ENCODE assay signal across 1 cellular context in the genomic region with DNA sequence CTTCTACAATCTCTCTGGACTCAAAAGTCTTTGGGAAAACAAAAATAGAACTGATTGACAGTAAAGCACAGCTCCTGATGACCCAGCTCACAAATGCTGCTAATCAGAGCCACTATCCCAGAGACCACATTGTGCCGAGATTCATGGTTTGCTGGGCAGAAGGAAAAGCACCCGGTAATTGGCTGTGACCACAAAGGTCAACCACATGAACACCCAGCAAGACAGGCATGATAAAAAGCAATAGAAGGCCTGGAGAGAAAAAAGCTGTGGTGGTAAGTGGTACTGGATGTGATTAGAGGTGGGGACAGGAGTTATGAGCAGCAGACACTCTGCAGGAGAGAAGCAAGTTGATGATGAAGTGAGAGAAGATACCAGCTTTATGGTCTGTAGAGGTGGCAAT.
TF ChIP-seq lines count a peak whose summit lies in the region.

No MANE protein-coding gene starts in this region.

TF ChIP-seq in K562, 482 proteins besides CTCF, POLR2A, EP300 and RAD21 (continued from another document and continues in another):
- TF ChIP-seq RUNX1 (IDR thresholded peaks at IDR 0.05; ENCODE audit: low read depth): peak; percentile 63; the same call in 1 of the 2 replicates
- no peak for TF ChIP-seq PTRF (tag; IDR thresholded peaks at IDR 0.05)
- 0 out of 2 replicates have a peak, but pooled peaks have one; percentile 61 for TF ChIP-seq HMG20A (CRISPR knock-in tag; conservative IDR thresholded peaks at IDR 0.05)
- peak; percentile 72 for TF ChIP-seq CBFA2T2 (conservative IDR thresholded peaks at IDR 0.05)
- TF ChIP-seq SREBF1 (IDR thresholded peaks at IDR 0.05; ENCODE audit: borderline replicate concordance, low read depth, low read length): no peak
- TF ChIP-seq XRCC4 (IDR thresholded peaks at IDR 0.05; ENCODE audit: extremely low read depth, insufficient read depth, insufficient read length): no peak
- TF ChIP-seq PTBP1 (IDR thresholded peaks at IDR 0.05; ENCODE audit: low read depth, low read length): no peak
- TF ChIP-seq NBN (IDR thresholded peaks at IDR 0.05; ENCODE audit: low read depth): no peak
- peak; percentile 66 for TF ChIP-seq TCF3 (CRISPR knock-in tag; IDR thresholded peaks at IDR 0.05)
- TF ChIP-seq E2F5 (CRISPR knock-in tag; IDR thresholded peaks at IDR 0.05): no peak
- no peak for TF ChIP-seq MCM5 (IDR thresholded peaks at IDR 0.05; ENCODE audit: low read depth)
- TF ChIP-seq ILF3 (IDR thresholded peaks at IDR 0.05; ENCODE audit: borderline replicate concordance): no peak
- 0 out of 2 replicates have a peak, but pooled peaks have one; percentile 31 for TF ChIP-seq SMAD4 (CRISPR knock-in tag; conservative IDR thresholded peaks at IDR 0.05)
- no peak for TF ChIP-seq ZZZ3 (IDR thresholded peaks at IDR 0.05)
- no peak for TF ChIP-seq TCF7 (IDR thresholded peaks at IDR 0.05; ENCODE audit: borderline replicate concordance)
- TF ChIP-seq PHB2 (IDR thresholded peaks at IDR 0.05; ENCODE audit: low read depth): no peak
- TF ChIP-seq FOXJ3 (CRISPR knock-in tag; IDR thresholded peaks at IDR 0.05): no peak
- TF ChIP-seq ZC3H11A (IDR thresholded peaks at IDR 0.05; ENCODE audit: low read depth, low read length): no peak
- TF ChIP-seq ELF4 (CRISPR knock-in tag; IDR thresholded peaks at IDR 0.05): no peak
- TF ChIP-seq MTA2 (IDR thresholded peaks at IDR 0.05; ENCODE audit: low read depth): no peak
- no peak for TF ChIP-seq EHMT2 (IDR thresholded peaks at IDR 0.05)
- TF ChIP-seq RBM39 (optimal IDR thresholded peaks at IDR 0.05; ENCODE audit: low read depth, low read length): no peak
- TF ChIP-seq ZNF445 (CRISPR knock-in tag; IDR thresholded peaks at IDR 0.05; ENCODE audit: low read depth): no peak
- TF ChIP-seq HSF4 (CRISPR knock-in tag; IDR thresholded peaks at IDR 0.05; ENCODE audit: borderline replicate concordance): no peak
- TF ChIP-seq HDAC6 (IDR thresholded peaks at IDR 0.05; ENCODE audit: low read depth, low read length): no peak
- TF ChIP-seq, protein P1, sequence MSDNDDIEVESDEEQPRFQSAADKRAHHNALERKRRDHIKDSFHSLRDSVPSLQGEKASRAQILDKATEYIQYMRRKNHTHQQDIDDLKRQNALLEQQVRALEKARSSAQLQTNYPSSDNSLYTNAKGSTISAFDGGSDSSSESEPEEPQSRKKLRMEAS (CRISPR knock-in tag; IDR thresholded peaks at IDR 0.05): 0 out of 2 replicates have a peak, but pooled peaks have one; percentile 13
- TF ChIP-seq CTCFL (IDR thresholded peaks at IDR 0.05; ENCODE audit: borderline replicate concordance, insufficient read depth, low read depth, low read length, poor library complexity, severe bottlenecking): no peak
- TF ChIP-seq NFE2 (IDR thresholded peaks at IDR 0.05; ENCODE audit: low read depth): 0 out of 2 replicates have a peak, but pooled peaks have one; percentile 6
- TF ChIP-seq, protein P2, sequence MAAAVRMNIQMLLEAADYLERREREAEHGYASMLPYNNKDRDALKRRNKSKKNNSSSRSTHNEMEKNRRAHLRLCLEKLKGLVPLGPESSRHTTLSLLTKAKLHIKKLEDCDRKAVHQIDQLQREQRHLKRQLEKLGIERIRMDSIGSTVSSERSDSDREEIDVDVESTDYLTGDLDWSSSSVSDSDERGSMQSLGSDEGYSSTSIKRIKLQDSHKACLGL (CRISPR knock-in tag; IDR thresholded peaks at IDR 0.05; ENCODE audit: borderline replicate concordance, poor library complexity, severe bottlenecking): no peak
- TF ChIP-seq ZBED1 (IDR thresholded peaks at IDR 0.05): no peak
- TF ChIP-seq, protein P3, sequence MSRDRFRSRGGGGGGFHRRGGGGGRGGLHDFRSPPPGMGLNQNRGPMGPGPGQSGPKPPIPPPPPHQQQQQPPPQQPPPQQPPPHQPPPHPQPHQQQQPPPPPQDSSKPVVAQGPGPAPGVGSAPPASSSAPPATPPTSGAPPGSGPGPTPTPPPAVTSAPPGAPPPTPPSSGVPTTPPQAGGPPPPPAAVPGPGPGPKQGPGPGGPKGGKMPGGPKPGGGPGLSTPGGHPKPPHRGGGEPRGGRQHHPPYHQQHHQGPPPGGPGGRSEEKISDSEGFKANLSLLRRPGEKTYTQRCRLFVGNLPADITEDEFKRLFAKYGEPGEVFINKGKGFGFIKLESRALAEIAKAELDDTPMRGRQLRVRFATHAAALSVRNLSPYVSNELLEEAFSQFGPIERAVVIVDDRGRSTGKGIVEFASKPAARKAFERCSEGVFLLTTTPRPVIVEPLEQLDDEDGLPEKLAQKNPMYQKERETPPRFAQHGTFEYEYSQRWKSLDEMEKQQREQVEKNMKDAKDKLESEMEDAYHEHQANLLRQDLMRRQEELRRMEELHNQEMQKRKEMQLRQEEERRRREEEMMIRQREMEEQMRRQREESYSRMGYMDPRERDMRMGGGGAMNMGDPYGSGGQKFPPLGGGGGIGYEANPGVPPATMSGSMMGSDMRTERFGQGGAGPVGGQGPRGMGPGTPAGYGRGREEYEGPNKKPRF (IDR thresholded peaks at IDR 0.05; ENCODE audit: low read depth, low read length): no peak
- no peak for TF ChIP-seq ZNF121 (CRISPR knock-in tag; conservative IDR thresholded peaks at IDR 0.05)
- TF ChIP-seq SNIP1 (IDR thresholded peaks at IDR 0.05; ENCODE audit: low read depth): no peak
- TF ChIP-seq, protein P4, sequence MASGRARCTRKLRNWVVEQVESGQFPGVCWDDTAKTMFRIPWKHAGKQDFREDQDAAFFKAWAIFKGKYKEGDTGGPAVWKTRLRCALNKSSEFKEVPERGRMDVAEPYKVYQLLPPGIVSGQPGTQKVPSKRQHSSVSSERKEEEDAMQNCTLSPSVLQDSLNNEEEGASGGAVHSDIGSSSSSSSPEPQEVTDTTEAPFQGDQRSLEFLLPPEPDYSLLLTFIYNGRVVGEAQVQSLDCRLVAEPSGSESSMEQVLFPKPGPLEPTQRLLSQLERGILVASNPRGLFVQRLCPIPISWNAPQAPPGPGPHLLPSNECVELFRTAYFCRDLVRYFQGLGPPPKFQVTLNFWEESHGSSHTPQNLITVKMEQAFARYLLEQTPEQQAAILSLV (tag; IDR thresholded peaks at IDR 0.05): no peak
- TF ChIP-seq SNRNP70 (optimal IDR thresholded peaks at IDR 0.05; ENCODE audit: low read depth, low read length): no peak
- no peak for TF ChIP-seq GABPB2 (CRISPR knock-in tag; conservative IDR thresholded peaks at IDR 0.05)
- no peak for TF ChIP-seq CEBPG (CRISPR knock-in tag; IDR thresholded peaks at IDR 0.05)
- TF ChIP-seq CEBPG (tag; conservative IDR thresholded peaks at IDR 0.05 in 1 of 2, IDR thresholded peaks at IDR 0.05 in 1 of 2): no peak
- TF ChIP-seq NFXL1 (CRISPR knock-in tag; IDR thresholded peaks at IDR 0.05): no peak
- no peak for TF ChIP-seq DEAF1 (CRISPR knock-in tag; IDR thresholded peaks at IDR 0.05)
- TF ChIP-seq KLF16 (IDR thresholded peaks at IDR 0.05): 0 out of 2 replicates have a peak, but pooled peaks have one; percentile 18
- no peak for TF ChIP-seq PHB (CRISPR knock-in tag; IDR thresholded peaks at IDR 0.05)
- TF ChIP-seq, protein P5, sequence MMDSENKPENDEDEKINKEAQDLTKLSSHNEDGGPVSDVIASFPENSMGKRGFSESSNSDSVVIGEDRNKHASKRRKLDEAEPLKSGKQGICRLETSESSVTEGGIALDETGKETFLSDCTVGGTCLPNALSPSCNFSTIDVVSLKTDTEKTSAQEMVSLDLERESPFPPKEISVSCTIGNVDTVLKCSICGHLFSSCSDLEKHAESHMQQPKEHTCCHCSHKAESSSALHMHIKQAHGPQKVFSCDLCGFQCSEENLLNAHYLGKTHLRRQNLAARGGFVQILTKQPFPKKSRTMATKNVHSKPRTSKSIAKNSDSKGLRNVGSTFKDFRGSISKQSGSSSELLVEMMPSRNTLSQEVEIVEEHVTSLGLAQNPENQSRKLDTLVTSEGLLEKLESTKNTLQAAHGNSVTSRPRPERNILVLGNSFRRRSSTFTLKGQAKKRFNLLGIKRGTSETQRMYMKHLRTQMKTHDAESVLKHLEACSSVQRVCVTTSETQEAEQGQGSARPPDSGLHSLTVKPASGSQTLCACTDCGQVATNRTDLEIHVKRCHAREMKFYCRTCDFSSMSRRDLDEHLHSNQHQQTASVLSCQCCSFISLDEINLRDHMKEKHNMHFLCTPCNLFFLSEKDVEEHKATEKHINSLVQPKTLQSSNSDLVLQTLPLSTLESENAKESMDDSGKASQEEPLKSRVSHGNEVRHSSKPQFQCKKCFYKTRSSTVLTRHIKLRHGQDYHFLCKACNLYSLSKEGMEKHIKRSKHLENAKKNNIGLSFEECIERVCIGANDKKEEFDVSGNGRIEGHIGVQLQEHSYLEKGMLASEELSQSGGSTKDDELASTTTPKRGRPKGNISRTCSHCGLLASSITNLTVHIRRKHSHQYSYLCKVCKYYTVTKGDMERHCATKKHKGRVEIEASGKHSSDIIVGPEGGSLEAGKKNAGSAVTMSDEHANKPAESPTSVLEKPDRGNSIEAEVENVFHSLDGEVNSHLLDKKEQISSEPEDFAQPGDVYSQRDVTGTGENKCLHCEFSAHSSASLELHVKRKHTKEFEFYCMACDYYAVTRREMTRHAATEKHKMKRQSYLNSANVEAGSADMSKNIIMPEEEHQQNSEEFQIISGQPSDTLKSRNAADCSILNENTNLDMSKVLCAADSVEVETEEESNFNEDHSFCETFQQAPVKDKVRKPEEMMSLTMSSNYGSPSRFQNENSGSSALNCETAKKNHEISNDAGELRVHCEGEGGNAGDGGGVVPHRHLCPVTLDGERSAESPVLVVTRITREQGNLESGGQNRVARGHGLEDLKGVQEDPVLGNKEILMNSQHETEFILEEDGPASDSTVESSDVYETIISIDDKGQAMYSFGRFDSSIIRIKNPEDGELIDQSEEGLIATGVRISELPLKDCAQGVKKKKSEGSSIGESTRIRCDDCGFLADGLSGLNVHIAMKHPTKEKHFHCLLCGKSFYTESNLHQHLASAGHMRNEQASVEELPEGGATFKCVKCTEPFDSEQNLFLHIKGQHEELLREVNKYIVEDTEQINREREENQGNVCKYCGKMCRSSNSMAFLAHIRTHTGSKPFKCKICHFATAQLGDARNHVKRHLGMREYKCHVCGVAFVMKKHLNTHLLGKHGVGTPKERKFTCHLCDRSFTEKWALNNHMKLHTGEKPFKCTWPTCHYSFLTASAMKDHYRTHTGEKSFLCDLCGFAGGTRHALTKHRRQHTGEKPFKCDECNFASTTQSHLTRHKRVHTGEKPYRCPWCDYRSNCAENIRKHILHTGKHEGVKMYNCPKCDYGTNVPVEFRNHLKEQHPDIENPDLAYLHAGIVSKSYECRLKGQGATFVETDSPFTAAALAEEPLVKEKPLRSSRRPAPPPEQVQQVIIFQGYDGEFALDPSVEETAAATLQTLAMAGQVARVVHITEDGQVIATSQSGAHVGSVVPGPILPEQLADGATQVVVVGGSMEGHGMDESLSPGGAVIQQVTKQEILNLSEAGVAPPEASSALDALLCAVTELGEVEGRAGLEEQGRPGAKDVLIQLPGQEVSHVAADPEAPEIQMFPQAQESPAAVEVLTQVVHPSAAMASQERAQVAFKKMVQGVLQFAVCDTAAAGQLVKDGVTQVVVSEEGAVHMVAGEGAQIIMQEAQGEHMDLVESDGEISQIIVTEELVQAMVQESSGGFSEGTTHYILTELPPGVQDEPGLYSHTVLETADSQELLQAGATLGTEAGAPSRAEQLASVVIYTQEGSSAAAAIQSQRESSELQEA (IDR thresholded peaks at IDR 0.05; ENCODE audit: low read depth): no peak
- no peak for TF ChIP-seq RBM17 (IDR thresholded peaks at IDR 0.05; ENCODE audit: borderline replicate concordance, low read depth, low read length)
- TF ChIP-seq, protein P6, sequence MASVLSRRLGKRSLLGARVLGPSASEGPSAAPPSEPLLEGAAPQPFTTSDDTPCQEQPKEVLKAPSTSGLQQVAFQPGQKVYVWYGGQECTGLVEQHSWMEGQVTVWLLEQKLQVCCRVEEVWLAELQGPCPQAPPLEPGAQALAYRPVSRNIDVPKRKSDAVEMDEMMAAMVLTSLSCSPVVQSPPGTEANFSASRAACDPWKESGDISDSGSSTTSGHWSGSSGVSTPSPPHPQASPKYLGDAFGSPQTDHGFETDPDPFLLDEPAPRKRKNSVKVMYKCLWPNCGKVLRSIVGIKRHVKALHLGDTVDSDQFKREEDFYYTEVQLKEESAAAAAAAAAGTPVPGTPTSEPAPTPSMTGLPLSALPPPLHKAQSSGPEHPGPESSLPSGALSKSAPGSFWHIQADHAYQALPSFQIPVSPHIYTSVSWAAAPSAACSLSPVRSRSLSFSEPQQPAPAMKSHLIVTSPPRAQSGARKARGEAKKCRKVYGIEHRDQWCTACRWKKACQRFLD (CRISPR knock-in tag; IDR thresholded peaks at IDR 0.05): peak; percentile 71; the same call in 1 of the 2 replicates
- peak; percentile 32 for TF ChIP-seq MEIS2 (IDR thresholded peaks at IDR 0.05; ENCODE audit: partially characterized antibody)
- TF ChIP-seq JUND (IDR thresholded peaks at IDR 0.05; ENCODE audit: borderline replicate concordance, low read depth, low read length): no peak
- no peak for TF ChIP-seq JUND (tag; IDR thresholded peaks at IDR 0.05; ENCODE audit: borderline replicate concordance, low read depth, low read length)
- no peak for TF ChIP-seq EGR1 (conservative IDR thresholded peaks at IDR 0.05)
- no peak for TF ChIP-seq PURB (CRISPR knock-in tag; IDR thresholded peaks at IDR 0.05; ENCODE audit: low read depth)
